Comparison of ENCODE assay signal across 21 cellular contexts in the genomic region with DNA sequence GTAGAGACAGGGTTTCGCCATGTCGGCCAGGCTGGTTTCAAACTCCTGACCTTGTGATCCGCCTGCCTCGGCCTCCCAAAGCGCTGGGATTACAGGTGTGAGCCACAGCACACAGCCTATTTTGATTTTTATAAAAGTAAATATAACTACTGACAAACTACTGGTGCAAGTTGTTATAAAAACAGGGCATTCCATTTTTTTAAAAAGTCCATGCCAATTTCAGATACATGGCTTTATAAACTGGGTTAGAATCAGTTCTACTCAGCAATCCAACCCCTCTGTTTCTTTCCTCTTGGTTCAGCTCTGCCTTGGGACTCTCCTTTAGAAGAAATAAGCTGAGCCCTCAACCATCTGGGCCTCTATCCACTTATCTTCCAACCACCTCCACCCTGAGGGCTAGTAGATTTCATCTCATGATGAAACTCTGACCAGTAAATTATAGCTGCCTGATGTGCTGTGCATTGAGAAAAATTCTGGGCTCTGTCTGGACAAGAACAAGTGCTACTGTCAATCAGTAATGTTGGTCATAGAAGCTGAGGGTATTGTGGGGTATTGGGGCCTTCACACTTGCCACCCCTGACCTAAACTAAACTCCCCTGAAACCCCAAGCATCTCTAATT. TPM values are rescaled to one million over a fixed set of nuclear protein-coding genes. Genes with fewer than 3 reads are reported as not detected.
A peak's percentile ranks its signal among the peaks of the same experiment; 100 is the strongest.
DNase-seq lines count a peak whose midpoint lies in the region; ATAC-seq and TF ChIP-seq lines count a peak whose summit lies in the region.
"Had no signal": no experiment of that assay in that cellular context is flagged by ENCODE, and none has a peak within 500 bp of the region (broad histone marks: within the 10 kb centered on the region; RNA-seq: fewer than 3 reads in every experiment).

No MANE protein-coding gene starts in this region.

- no peaks in the 10 kb centered on the region for H3K9me3 Mint-ChIP-seq in CD4-positive, alpha-beta memory T cell
- H3K9me3 Mint-ChIP-seq in activated naive CD8-positive, alpha-beta T cell treated with anti-CD3 and anti-CD28 coated beads, Interleukin-2, amount 50 U/mL, for 24 hours, result no peaks in the 10 kb centered on the region
- H3K9me3 Mint-ChIP-seq in memory B cell, result no peaks in the 10 kb centered on the region
- H3K9me3 Mint-ChIP-seq: activated T-helper 2 cell treated with anti-CD3 and anti-CD28 coated beads, Interferon-gamma antibody, Interleukin-2, Interleukin-4, amounts not matched to agents 10 μg/mL and 5 μg/mL and 100 μg/mL, durations not matched to agents 14 hours and 24 hours and 36 hours; CD8-positive, alpha-beta memory T cell had no signal

- H3K27ac Mint-ChIP-seq in CD4-positive, alpha-beta memory T cell, result peak overlapping the region in 5 of 7 donors; percentile 38 to 78 (median 74)
- peak overlapping the region; percentile 34 for H3K27ac Mint-ChIP-seq in activated naive CD8-positive, alpha-beta T cell treated with anti-CD3 and anti-CD28 coated beads, Interleukin-2, amount 50 U/mL, for 24 hours
- H3K27ac Mint-ChIP-seq in memory B cell, result peak overlapping the region; percentile 5
- H3K27ac Mint-ChIP-seq: activated CD8-positive, alpha-beta memory T cell treated with anti-CD3 and anti-CD28 coated beads, Interleukin-2, amount 10 ng/mL, durations not matched to agents 7 days and 5 days; activated T-helper 2 cell treated with anti-CD3 and anti-CD28 coated beads, Interferon-gamma antibody, Interleukin-2, Interleukin-4, amounts not matched to agents 10 μg/mL and 5 μg/mL and 100 μg/mL, durations not matched to agents 14 hours and 24 hours and 36 hours had no signal

- POLR2A ChIA-PET in A673 (lab: Charles Lee; ENCODE audit: low non-redundant PET) (no interaction called here), SK-N-SH (lab: Yijun Ruan, JAX) (interaction anchor here (0.7 kb wide), 1 partner anchor 400 kb away, joined by 3 read pairs; no protein-coding TSS in a partner anchor)
- POLR2A ChIA-PET in CD4-positive, alpha-beta memory T cell (lab: Charles Lee; ENCODE audit: partially characterized antibody), result no interaction called here

- no peak overlapping the region for H3K9ac ChIP-seq in SK-N-SH

- no peak for TF ChIP-seq CTCF in A673 (conservative IDR thresholded peaks at IDR 0.05; ENCODE audit: low read depth, low read length)
- TF ChIP-seq CTCF in SK-N-SH (IDR thresholded peaks at IDR 0.05), result no peak
- TF ChIP-seq CTCF in tibial artery (IDR thresholded peaks at IDR 0.05), result no peak

- WGBS in SK-N-SH (ENCODE audit: low lambda C conversion rate), result 99% methylated on average over 5 of the region's 5 CpGs

- peaks cover 30 to 44% (median 36%) of the 10 kb centered on the region in 4 donors for H3K4me1 Mint-ChIP-seq in CD4-positive, alpha-beta memory T cell
- peaks cover 21% of the 10 kb centered on the region for H3K4me1 Mint-ChIP-seq in activated naive CD8-positive, alpha-beta T cell treated with anti-CD3 and anti-CD28 coated beads, Interleukin-2, amount 50 U/mL, for 24 hours
- peaks cover 20% of the 10 kb centered on the region for H3K4me1 Mint-ChIP-seq in memory B cell

- H3K27me3 Mint-ChIP-seq in CD4-positive, alpha-beta memory T cell, result no peaks in the 10 kb centered on the region
- H3K27me3 Mint-ChIP-seq in activated naive CD8-positive, alpha-beta T cell treated with anti-CD3 and anti-CD28 coated beads, Interleukin-2, amount 50 U/mL, for 24 hours, result no peaks in the 10 kb centered on the region
- H3K27me3 Mint-ChIP-seq in memory B cell, result no peaks in the 10 kb centered on the region
- H3K27me3 Mint-ChIP-seq: activated CD8-positive, alpha-beta memory T cell treated with anti-CD3 and anti-CD28 coated beads, Interleukin-2, amount 10 ng/mL, durations not matched to agents 7 days and 5 days; CD8-positive, alpha-beta memory T cell had no signal

- H3K79me2 ChIP-seq in SK-N-SH (ENCODE audit: insufficient read depth), result peaks cover 65% of the 10 kb centered on the region

- H3K4me3 Mint-ChIP-seq in CD4-positive, alpha-beta memory T cell, result no peak overlapping the region
- no peak overlapping the region for H3K4me3 Mint-ChIP-seq in activated naive CD8-positive, alpha-beta T cell treated with anti-CD3 and anti-CD28 coated beads, Interleukin-2, amount 50 U/mL, for 24 hours
- H3K4me3 Mint-ChIP-seq in memory B cell, result no peak overlapping the region
- H3K4me3 Mint-ChIP-seq: activated CD8-positive, alpha-beta memory T cell treated with anti-CD3 and anti-CD28 coated beads, Interleukin-2, amount 10 ng/mL, durations not matched to agents 7 days and 5 days had no signal

- intact Hi-C loops in A673 (cut with micrococcal nuclease; ENCODE audit: unreplicated experiment), result no loop called here
- intact Hi-C loops in CD4-positive, alpha-beta memory T cell (cut with micrococcal nuclease), result no loop called here
- intact Hi-C loops in tibial artery (cut with DNase I; ENCODE audit: low total_unique reads), result no loop called here

- no peaks in the 10 kb centered on the region for H3K27me3 ChIP-seq in A673 (replicated peaks; ENCODE audit: insufficient read depth, low read depth, low read length, poor library complexity)
- H3K27me3 ChIP-seq in CD4-positive, alpha-beta memory T cell (ENCODE audit: insufficient read depth, low read length), result no peaks in the 10 kb centered on the region
- H3K27me3 ChIP-seq in SK-N-SH (ENCODE audit: insufficient read depth), result no peaks in the 10 kb centered on the region
- no peaks in the 10 kb centered on the region for H3K27me3 ChIP-seq in tibial artery
- H3K27me3 ChIP-seq: left lung had no signal

- H3K4me1 ChIP-seq in A673 (ENCODE audit: insufficient read depth, low read length, poor library complexity, severe bottlenecking) (no peaks in the 10 kb centered on the region), SK-N-SH (ENCODE audit: control insufficient read depth in 1 of 2, insufficient read depth in 2 of 2, low read depth in 1 of 2, low read length in 1 of 2) (peaks cover 3 to 6% of the 10 kb centered on the region in 2 experiments; a peak in 1 of 4 replicates), tibial artery (peaks cover 0 to 10% (median 2%) of the 10 kb centered on the region in 4 donors)
- peaks cover 18% of the 10 kb centered on the region for H3K4me1 ChIP-seq in CD4-positive, alpha-beta memory T cell (ENCODE audit: insufficient read depth, low read length)

- H3K36me3 Mint-ChIP-seq in CD4-positive, alpha-beta memory T cell, result peaks cover 32 to 33% of the 10 kb centered on the region in 2 donors
- peaks cover 22% of the 10 kb centered on the region for H3K36me3 Mint-ChIP-seq in activated naive CD8-positive, alpha-beta T cell treated with anti-CD3 and anti-CD28 coated beads, Interleukin-2, amount 50 U/mL, for 24 hours (ENCODE audit: low read depth)
- peaks cover 6% of the 10 kb centered on the region for H3K36me3 Mint-ChIP-seq in memory B cell

- H3K4me3 ChIP-seq in A673 (ENCODE audit: low read depth, low read length, poor library complexity, severe bottlenecking), result no peak overlapping the region
- no peak overlapping the region for H3K4me3 ChIP-seq in CD4-positive, alpha-beta memory T cell (ENCODE audit: low read length in 2 of 2)
- no peak overlapping the region for H3K4me3 ChIP-seq in SK-N-SH (ENCODE audit: low read depth in 2 of 2, low read length in 1 of 2)
- no peak overlapping the region for H3K4me3 ChIP-seq in tibial artery
- H3K4me3 ChIP-seq: left lung, thoracic aorta had no signal

- no peak overlapping the region for H2AFZ ChIP-seq in SK-N-SH (ENCODE audit: low read depth)

- no peak for DNase-seq in A673 (ENCODE audit: low spot score)
- no peak for DNase-seq in CD4-positive, alpha-beta memory T cell
- no peak for DNase-seq in activated naive CD8-positive, alpha-beta T cell treated with anti-CD3 and anti-CD28 coated beads, Interleukin-2, amount 50 U/mL, for 24 hours
- DNase-seq in memory B cell (ENCODE audit: low spot score in 2 of 2), result no peak
- no peak for DNase-seq in NCI-H1092 treated with DMSO at 0.1 percent for 48 hours (lab: John Stamatoyannopoulos, UW)
- no peak for DNase-seq in SIG-M5 treated with dmso at 0.1 percent for 504 hours (lab: John Stamatoyannopoulos, UW; ENCODE audit: unreplicated experiment)
- no peak for DNase-seq in SK-N-SH
- DNase-seq in tibial artery, result no peak
- DNase-seq: activated CD4-positive, alpha-beta T cell treated with anti-CD3 and anti-CD28 coated beads for 1 hour; activated CD8-positive, alpha-beta memory T cell treated with anti-CD3 and anti-CD28 coated beads, Interleukin-2, amount 10 ng/mL, durations not matched to agents 7 days and 5 days; CD8-positive, alpha-beta memory T cell; central memory CD4-positive, alpha-beta T cell; DMS153; KBM-7; left lung; NCI-H69; SHP77; stimulated activated CD4-positive, alpha-beta T cell treated with anti-CD3 and anti-CD28 coated beads, Interleukin-2, amount 100 ng/mL, for 48 hours; stimulated activated naive CD4-positive, alpha-beta T cell had no signal

- no peaks in the 10 kb centered on the region for H3F3A ChIP-seq in SK-N-SH (replicated peaks; ENCODE audit: insufficient read depth)

- H3K36me3 ChIP-seq in A673 (ENCODE audit: insufficient read depth, low read length, poor library complexity, severe bottlenecking) (peaks cover under 1% of the 10 kb centered on the region), SK-N-SH (replicated peaks in 1 of 2; ENCODE audit: control insufficient read depth in 1 of 2, insufficient read depth in 2 of 2, low read length in 1 of 2) (no peaks in the 10 kb centered on the region), tibial artery (peaks cover 0 to 26% (median 0%) of the 10 kb centered on the region in 3 donors)
- H3K36me3 ChIP-seq in CD4-positive, alpha-beta memory T cell (ENCODE audit: insufficient read depth, low read length), result peaks cover 26% of the 10 kb centered on the region
- H3K36me3 ChIP-seq: thoracic aorta had no signal

- H3K27ac ChIP-seq in A673 (ENCODE audit: low read depth, low read length, poor library complexity, severe bottlenecking) (no peak overlapping the region), SK-N-SH (ENCODE audit: low read depth in 2 of 2, low read length in 1 of 2) (no peak overlapping the region), tibial artery (no peak overlapping the region)
- H3K27ac ChIP-seq in CD4-positive, alpha-beta memory T cell (ENCODE audit: low read depth, low read length), result no peak overlapping the region
- H3K27ac ChIP-seq: left lung, thoracic aorta had no signal

- H3K9me3 ChIP-seq in A673 (ENCODE audit: low read depth, low read length, poor library complexity, severe bottlenecking), result no peaks in the 10 kb centered on the region
- H3K9me3 ChIP-seq in CD4-positive, alpha-beta memory T cell (ENCODE audit: control insufficient read depth in 1 of 2, low read length in 2 of 2), result no peaks in the 10 kb centered on the region
- no peaks in the 10 kb centered on the region for H3K9me3 ChIP-seq in SK-N-SH
- H3K9me3 ChIP-seq in tibial artery, result no peaks in the 10 kb centered on the region
- H3K9me3 ChIP-seq: left lung, thoracic aorta had no signal

- H3K4me2 ChIP-seq in SK-N-SH, result no peak overlapping the region

- CTCF ChIA-PET in A673 (lab: Charles Lee) (no interaction called here), SK-N-SH (lab: Yijun Ruan, JAX) (interaction anchor here (1.2 to 2.8 kb wide), 4 partner anchors 11 to 25 kb away, joined by 3 to 16 read pairs (median 4); partner anchors contain the start of gene TSNAXIP1)
- CTCF ChIA-PET in CD4-positive, alpha-beta memory T cell (lab: Charles Lee; ENCODE audit: partially characterized antibody), result interaction anchor here (0.7 to 1.8 kb wide), 3 partner anchors 12 to 88 kb away, joined by 3 to 7 read pairs (median 3); no protein-coding TSS in a partner anchor

- no peak for TF ChIP-seq RAD21 in SK-N-SH (IDR thresholded peaks at IDR 0.05; ENCODE audit: low read length)

- no peak for TF ChIP-seq EP300 in SK-N-SH (IDR thresholded peaks at IDR 0.05; ENCODE audit: borderline replicate concordance in 1 of 2, low read depth in 1 of 2, low read length in 1 of 2)

- H4K20me1 ChIP-seq in SK-N-SH (ENCODE audit: insufficient read depth), result peaks cover under 1% of the 10 kb centered on the region; the same call in 1 of the 2 replicates

- no peaks in the 10 kb centered on the region for H3K9me2 ChIP-seq in SK-N-SH

- BruUV-seq in A673 (replicated peaks; lab: Mats Ljungman, UMichigan), result TSS peak; percentile 9

- no peak for ATAC-seq in activated naive CD8-positive, alpha-beta T cell treated with anti-CD3 and anti-CD28 coated beads, Interleukin-2, amount 50 U/mL, for 24 hours
- ATAC-seq in memory B cell (ENCODE audit: low read depth), result no peak
- ATAC-seq: activated CD8-positive, alpha-beta memory T cell treated with anti-CD3 and anti-CD28 coated beads, Interleukin-2, amount 10 ng/mL, durations not matched to agents 7 days and 5 days; left lung had no signal

RNA-seq across cellular contexts. Expression of gene RANBP10, which starts 10.2 kb away (rescaled TPM):
- total RNA-seq in A673 (2021), result 27.1 and 28.0 TPM in 2 replicates
- 10 to 100 TPM; 25.6 to 27.8 TPM for total RNA-seq in CD4-positive, alpha-beta memory T cell
- polyA plus RNA-seq in CD4-positive, alpha-beta memory T cell, result 10 to 100 TPM in 1 of 2 donors, 1 to 10 TPM in 1; 7.1 to 14.7 TPM
- polyA plus RNA-seq in SK-N-SH (2012; rRNA removed), result 11.9 and 12.1 TPM in 2 replicates
- polyA plus RNA-seq in SK-N-SH (2012; cell fraction: cytosol; rRNA removed), result 4.9 and 6.4 TPM in 2 replicates
- polyA plus RNA-seq in SK-N-SH (2012; cell fraction: nucleus; rRNA removed), result 35.5 and 38.5 TPM in 2 replicates

RNA-seq across cellular contexts. Expression of gene TSNAXIP1, which starts 10.5 kb away (rescaled TPM):
- 1.0 and 1.6 TPM in 2 replicates for total RNA-seq in A673 (2021)
- under 1 TPM; 0.44 to 0.64 TPM for total RNA-seq in CD4-positive, alpha-beta memory T cell
- not detected for polyA plus RNA-seq in CD4-positive, alpha-beta memory T cell
- polyA plus RNA-seq in SK-N-SH (2012; rRNA removed), result 4.4 and 6.8 TPM in 2 replicates
- 0.96 and 1.0 TPM in 2 replicates for polyA plus RNA-seq in SK-N-SH (2012; cell fraction: cytosol; rRNA removed)
- polyA plus RNA-seq in SK-N-SH (2012; cell fraction: nucleus; rRNA removed), result 43.9 and 52.0 TPM in 2 replicates

RNA-seq across cellular contexts. Expression of gene THAP11, which starts 45.9 kb away (rescaled TPM):
- total RNA-seq in A673 (2021), result 46.6 and 48.9 TPM in 2 replicates
- total RNA-seq in CD4-positive, alpha-beta memory T cell, result 10 to 100 TPM; 56.8 to 58.4 TPM
- 100 to 1,000 TPM; 130 to 147 TPM for polyA plus RNA-seq in CD4-positive, alpha-beta memory T cell
- polyA plus RNA-seq in SK-N-SH (2012; rRNA removed), result 32.3 and 34.8 TPM in 2 replicates
- 22.3 and 29.9 TPM in 2 replicates for polyA plus RNA-seq in SK-N-SH (2012; cell fraction: cytosol; rRNA removed)
- polyA plus RNA-seq in SK-N-SH (2012; cell fraction: nucleus; rRNA removed), result 12.6 and 14.7 TPM in 2 replicates

RNA-seq across cellular contexts. Expression of gene NUTF2, which starts 50.5 kb away (rescaled TPM):
- 197 and 217 TPM in 2 replicates for total RNA-seq in A673 (2021)
- total RNA-seq in CD4-positive, alpha-beta memory T cell, result 10 to 100 TPM; 41.2 to 45.9 TPM
- 100 to 1,000 TPM; 127 to 128 TPM for polyA plus RNA-seq in CD4-positive, alpha-beta memory T cell
- 287 and 449 TPM in 2 replicates for polyA plus RNA-seq in SK-N-SH (2012; rRNA removed)
- polyA plus RNA-seq in SK-N-SH (2012; cell fraction: cytosol; rRNA removed), result 299 and 302 TPM in 2 replicates
- polyA plus RNA-seq in SK-N-SH (2012; cell fraction: nucleus; rRNA removed), result 237 and 239 TPM in 2 replicates

RNA-seq across cellular contexts. Expression of gene CENPT, which starts 51.3 kb away (rescaled TPM):
- total RNA-seq in A673 (2021), result 52.9 and 62.3 TPM in 2 replicates
- 100 to 1,000 TPM; 103 to 107 TPM for total RNA-seq in CD4-positive, alpha-beta memory T cell
- polyA plus RNA-seq in CD4-positive, alpha-beta memory T cell, result 10 to 100 TPM; 15.4 to 18.1 TPM
- polyA plus RNA-seq in SK-N-SH (2012; rRNA removed), result 48.6 and 57.6 TPM in 2 replicates
- 16.2 and 20.0 TPM in 2 replicates for polyA plus RNA-seq in SK-N-SH (2012; cell fraction: cytosol; rRNA removed)
- 386 and 453 TPM in 2 replicates for polyA plus RNA-seq in SK-N-SH (2012; cell fraction: nucleus; rRNA removed)

Comparison
In these comparisons a context has a peak if more than half of its experiments do, and no peak if none do; other contexts are left out.
1. H3K27ac Mint-ChIP-seq: peak in every context shown above with its lines; median percentile 74 in CD4-positive, alpha-beta memory T cell; 34 in activated naive CD8-positive, alpha-beta T cell treated with anti-CD3 and anti-CD28 coated beads, Interleukin-2, amount 50 U/mL, for 24 hours; 5 in memory B cell.